In the genomic region with DNA sequence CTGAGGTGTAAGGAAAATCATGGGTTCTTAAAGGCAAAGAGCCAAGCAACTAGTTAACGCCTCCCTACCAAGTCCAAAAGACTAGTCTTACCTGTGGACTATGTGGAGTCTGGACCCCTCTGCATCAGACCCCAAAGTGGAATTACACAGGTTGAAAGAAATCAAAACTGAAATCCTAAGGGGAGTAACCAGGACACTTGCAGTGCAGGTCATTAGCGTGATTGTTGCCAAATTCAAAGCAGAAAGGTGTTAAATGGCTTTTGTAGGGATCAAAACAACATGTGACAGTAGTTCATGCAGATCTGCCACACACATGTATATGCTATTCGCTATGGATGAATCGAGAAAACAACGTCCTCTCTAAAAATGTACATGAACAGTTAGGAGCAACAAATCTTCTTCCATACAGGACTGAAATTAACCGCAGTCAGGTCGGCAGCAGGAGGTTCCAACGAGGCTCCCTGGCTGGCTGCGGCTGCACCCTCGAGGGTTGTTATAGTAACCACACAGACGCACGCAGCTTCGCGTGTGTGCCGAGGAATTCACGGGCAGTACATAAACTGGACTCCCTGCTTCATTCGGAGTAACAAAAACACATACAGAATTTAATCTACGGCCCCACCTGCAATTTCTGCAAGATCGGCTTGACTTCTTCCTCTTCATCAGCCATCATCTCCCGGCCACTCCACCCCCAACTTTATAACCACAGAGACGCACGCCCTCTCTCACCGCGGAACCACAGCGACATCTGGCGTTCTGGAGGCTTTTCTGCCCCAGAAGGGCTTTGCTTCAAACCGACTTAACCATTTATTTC, we compare ENCODE assay signal across 8 cellular contexts. TPM values are rescaled to one million over a fixed set of nuclear protein-coding genes. Genes with fewer than 3 reads are reported as not detected.
DNase-seq lines count a peak whose midpoint lies in the region; ATAC-seq, FAIRE-seq and TF ChIP-seq lines count a peak whose summit lies in the region.

A gene with protein sequence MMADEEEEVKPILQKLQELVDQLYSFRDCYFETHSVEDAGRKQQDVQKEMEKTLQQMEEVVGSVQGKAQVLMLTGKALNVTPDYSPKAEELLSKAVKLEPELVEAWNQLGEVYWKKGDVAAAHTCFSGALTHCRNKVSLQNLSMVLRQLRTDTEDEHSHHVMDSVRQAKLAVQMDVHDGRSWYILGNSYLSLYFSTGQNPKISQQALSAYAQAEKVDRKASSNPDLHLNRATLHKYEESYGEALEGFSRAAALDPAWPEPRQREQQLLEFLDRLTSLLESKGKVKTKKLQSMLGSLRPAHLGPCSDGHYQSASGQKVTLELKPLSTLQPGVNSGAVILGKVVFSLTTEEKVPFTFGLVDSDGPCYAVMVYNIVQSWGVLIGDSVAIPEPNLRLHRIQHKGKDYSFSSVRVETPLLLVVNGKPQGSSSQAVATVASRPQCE (minus strand): TSS at position 687 of the 814 bp plus-strand sequence. CDS start 14 bp downstream, at position 673.

- H3K27ac ChIP-seq in OCI-LY1 (ENCODE audit: low read depth, low read length, poor library complexity, severe bottlenecking) = peak within 1 kb of the TSS; percentile 13
- no peak within 1 kb of the TSS for H3K27ac ChIP-seq in epithelial cell of prostate

- peaks cover 13% of the 10 kb centered on the region for H3K36me3 ChIP-seq in OCI-LY1 (ENCODE audit: insufficient read depth, low read length)
- no peaks in the 10 kb centered on the region for H3K36me3 ChIP-seq in mucosa of descending colon (ENCODE audit: low read depth)

- 0 out of 2 replicates have a peak, but pooled peaks cover 5% of the 10 kb centered on the region for H3F3A ChIP-seq in OCI-LY1 (ENCODE audit: insufficient read depth, low read length)

- H3K79me2 ChIP-seq in OCI-LY1 (ENCODE audit: insufficient read depth, low read length) = peaks cover 16% of the 10 kb centered on the region

- H3K27me3 ChIP-seq in OCI-LY1 (ENCODE audit: insufficient read depth, low read length) = no peaks in the 10 kb centered on the region

- H3K4me3 ChIP-seq in OCI-LY1 (ENCODE audit: low read depth, low read length, poor library complexity, severe bottlenecking) (peak within 1 kb of the TSS; percentile 88), mucosa of descending colon (peak within 1 kb of the TSS; percentile 47)

- H3K4me1 ChIP-seq in OCI-LY1 (ENCODE audit: insufficient read depth, low read length, severe bottlenecking) (peaks cover 20% of the 10 kb centered on the region), mucosa of descending colon (ENCODE audit: low read depth) (no peaks in the 10 kb centered on the region)

- peak; percentile 89 for TF ChIP-seq CTCF in D721Med (IDR thresholded peaks at IDR 0.05; ENCODE audit: insufficient read depth, missing control alignments)
- peak; percentile 94 for TF ChIP-seq CTCF in OCI-LY1 (IDR thresholded peaks at IDR 0.05; ENCODE audit: low read length)
- TF ChIP-seq CTCF in mucosa of descending colon (IDR thresholded peaks at IDR 0.05) = peak; percentile 73

- H4K20me1 ChIP-seq in OCI-LY1 (ENCODE audit: insufficient read depth, low read length) = no peaks in the 10 kb centered on the region

- no peaks in the 10 kb centered on the region for H3K9me3 ChIP-seq in OCI-LY1 (ENCODE audit: low read length)
- no peaks in the 10 kb centered on the region for H3K9me3 ChIP-seq in mucosa of descending colon

- FAIRE-seq in D721Med (lab: Jason Lieb, UNC) = no peak

- H3K9ac ChIP-seq in OCI-LY1 (ENCODE audit: low read length) = peak within 1 kb of the TSS; percentile 75

- ATAC-seq in GM21447 (IDR thresholded peaks at IDR 0.05; ENCODE audit: unreplicated experiment) (peak; percentile 95), mucosa of descending colon (peak; percentile 100)

- H2AFZ ChIP-seq in OCI-LY1 (ENCODE audit: low read length) = peak within 1 kb of the TSS; percentile 17; the same call in 1 of the 2 replicates

- H3K4me2 ChIP-seq in OCI-LY1 (ENCODE audit: low read length) = peak within 1 kb of the TSS; percentile 90

- no peaks in the 10 kb centered on the region for H3K9me2 ChIP-seq in OCI-LY1 (ENCODE audit: low read depth, low read length)

- intact Hi-C loops in mucosa of descending colon (cut with DNase I, micrococcal nuclease) = no loop called here

- DNase-seq in D721Med (ENCODE audit: insufficient read length, low spot score) (peak; percentile 33), HuH-7 (ENCODE audit: low spot score) (peak; percentile 86), epithelial cell of prostate (ENCODE audit: low read depth, low spot score) (peak; percentile 59), mucosa of descending colon (peak; percentile 84 to 93 (median 91))
- DNase-seq in activated CD8-positive, alpha-beta memory T cell treated with anti-CD3 and anti-CD28 coated beads, Interleukin-2, amount 50 U/mL, for 4 hours = peak; percentile 90
- peak; percentile 77 for DNase-seq in stimulated activated CD8-positive, alpha-beta memory T cell treated with anti-CD3 and anti-CD28 coated beads, Interleukin-4, amount 100 ng/mL, for 24 hours (ENCODE audit: low read depth)

RNA-seq across cellular contexts. Expression of the gene that starts here (rescaled TPM):
- 10 to 100 TPM; 11.8 to 17.0 (median 13.2) TPM for total RNA-seq in mucosa of descending colon

Comparison
In these comparisons a context has a peak if more than half of its experiments do, and no peak if none do; other contexts are left out.
1. DNase-seq: peak in every context shown above with its lines; median percentile 91 in mucosa of descending colon; 90 in activated CD8-positive, alpha-beta memory T cell treated with anti-CD3 and anti-CD28 coated beads, Interleukin-2, amount 50 U/mL, for 4 hours; 86 in HuH-7; 77 in stimulated activated CD8-positive, alpha-beta memory T cell treated with anti-CD3 and anti-CD28 coated beads, Interleukin-4, amount 100 ng/mL, for 24 hours; 59 in epithelial cell of prostate; 33 in D721Med.